ENCODE assay signal across 1 cellular context in the genomic region with DNA sequence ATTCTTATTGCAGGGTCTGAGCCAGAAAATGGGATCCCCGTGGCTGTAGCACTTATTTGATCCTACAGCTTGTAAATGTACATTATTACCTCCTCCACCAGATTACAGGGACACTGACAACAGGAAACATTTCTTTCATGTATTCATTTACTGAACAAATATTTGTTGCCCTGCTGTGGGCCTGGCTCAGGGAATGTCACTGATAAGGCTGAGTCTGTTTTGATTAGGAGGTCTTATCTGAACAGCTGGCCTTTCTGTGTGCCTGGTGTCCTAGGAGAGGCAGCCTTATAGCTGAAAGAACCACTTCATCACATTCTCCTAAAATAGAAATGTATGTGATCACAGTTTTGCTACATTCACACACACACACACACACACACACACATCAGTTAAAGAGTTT.
TF ChIP-seq lines count a peak whose summit lies in the region.

No MANE protein-coding gene starts in this region.

TF ChIP-seq in HepG2, 621 proteins besides CTCF, POLR2A, EP300 and RAD21 (continued from another document and continues in another):
- TF ChIP-seq HNF4G (IDR thresholded peaks at IDR 0.05; ENCODE audit: borderline replicate concordance, low read depth, low read length), result no peak
- TF ChIP-seq HNF4G (CRISPR knock-in tag; IDR thresholded peaks at IDR 0.05; ENCODE audit: borderline replicate concordance, low read depth), result no peak
- TF ChIP-seq ZNF891 (CRISPR knock-in tag; IDR thresholded peaks at IDR 0.05), result no peak
- TF ChIP-seq ZBTB1 (CRISPR knock-in tag; IDR thresholded peaks at IDR 0.05; ENCODE audit: borderline replicate concordance), result no peak
- TF ChIP-seq, protein P1, sequence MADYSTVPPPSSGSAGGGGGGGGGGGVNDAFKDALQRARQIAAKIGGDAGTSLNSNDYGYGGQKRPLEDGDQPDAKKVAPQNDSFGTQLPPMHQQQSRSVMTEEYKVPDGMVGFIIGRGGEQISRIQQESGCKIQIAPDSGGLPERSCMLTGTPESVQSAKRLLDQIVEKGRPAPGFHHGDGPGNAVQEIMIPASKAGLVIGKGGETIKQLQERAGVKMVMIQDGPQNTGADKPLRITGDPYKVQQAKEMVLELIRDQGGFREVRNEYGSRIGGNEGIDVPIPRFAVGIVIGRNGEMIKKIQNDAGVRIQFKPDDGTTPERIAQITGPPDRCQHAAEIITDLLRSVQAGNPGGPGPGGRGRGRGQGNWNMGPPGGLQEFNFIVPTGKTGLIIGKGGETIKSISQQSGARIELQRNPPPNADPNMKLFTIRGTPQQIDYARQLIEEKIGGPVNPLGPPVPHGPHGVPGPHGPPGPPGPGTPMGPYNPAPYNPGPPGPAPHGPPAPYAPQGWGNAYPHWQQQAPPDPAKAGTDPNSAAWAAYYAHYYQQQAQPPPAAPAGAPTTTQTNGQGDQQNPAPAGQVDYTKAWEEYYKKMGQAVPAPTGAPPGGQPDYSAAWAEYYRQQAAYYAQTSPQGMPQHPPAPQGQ (CRISPR knock-in tag; IDR thresholded peaks at IDR 0.05; ENCODE audit: borderline replicate concordance), result no peak
- TF ChIP-seq, protein P2, sequence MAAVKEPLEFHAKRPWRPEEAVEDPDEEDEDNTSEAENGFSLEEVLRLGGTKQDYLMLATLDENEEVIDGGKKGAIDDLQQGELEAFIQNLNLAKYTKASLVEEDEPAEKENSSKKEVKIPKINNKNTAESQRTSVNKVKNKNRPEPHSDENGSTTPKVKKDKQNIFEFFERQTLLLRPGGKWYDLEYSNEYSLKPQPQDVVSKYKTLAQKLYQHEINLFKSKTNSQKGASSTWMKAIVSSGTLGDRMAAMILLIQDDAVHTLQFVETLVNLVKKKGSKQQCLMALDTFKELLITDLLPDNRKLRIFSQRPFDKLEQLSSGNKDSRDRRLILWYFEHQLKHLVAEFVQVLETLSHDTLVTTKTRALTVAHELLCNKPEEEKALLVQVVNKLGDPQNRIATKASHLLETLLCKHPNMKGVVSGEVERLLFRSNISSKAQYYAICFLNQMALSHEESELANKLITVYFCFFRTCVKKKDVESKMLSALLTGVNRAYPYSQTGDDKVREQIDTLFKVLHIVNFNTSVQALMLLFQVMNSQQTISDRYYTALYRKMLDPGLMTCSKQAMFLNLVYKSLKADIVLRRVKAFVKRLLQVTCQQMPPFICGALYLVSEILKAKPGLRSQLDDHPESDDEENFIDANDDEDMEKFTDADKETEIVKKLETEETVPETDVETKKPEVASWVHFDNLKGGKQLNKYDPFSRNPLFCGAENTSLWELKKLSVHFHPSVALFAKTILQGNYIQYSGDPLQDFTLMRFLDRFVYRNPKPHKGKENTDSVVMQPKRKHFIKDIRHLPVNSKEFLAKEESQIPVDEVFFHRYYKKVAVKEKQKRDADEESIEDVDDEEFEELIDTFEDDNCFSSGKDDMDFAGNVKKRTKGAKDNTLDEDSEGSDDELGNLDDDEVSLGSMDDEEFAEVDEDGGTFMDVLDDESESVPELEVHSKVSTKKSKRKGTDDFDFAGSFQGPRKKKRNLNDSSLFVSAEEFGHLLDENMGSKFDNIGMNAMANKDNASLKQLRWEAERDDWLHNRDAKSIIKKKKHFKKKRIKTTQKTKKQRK (IDR thresholded peaks at IDR 0.05; ENCODE audit: low read length), result no peak
- TF ChIP-seq MYC (CRISPR knock-in tag; IDR thresholded peaks at IDR 0.05; ENCODE audit: borderline replicate concordance), result no peak
- TF ChIP-seq SNAI1 (CRISPR knock-in tag; IDR thresholded peaks at IDR 0.05; ENCODE audit: borderline replicate concordance), result no peak
- peak; percentile 64; the same call in 1 of the 2 replicates for TF ChIP-seq MIER3 (CRISPR knock-in tag; IDR thresholded peaks at IDR 0.05; ENCODE audit: borderline replicate concordance)
- no peak for TF ChIP-seq AGO2 (optimal IDR thresholded peaks at IDR 0.05; ENCODE audit: low read depth, low read length)
- no peak for TF ChIP-seq ZNF263 (CRISPR knock-in tag; IDR thresholded peaks at IDR 0.05)
- TF ChIP-seq ZNF17 (CRISPR knock-in tag; IDR thresholded peaks at IDR 0.05), result no peak
- TF ChIP-seq RFXANK (CRISPR knock-in tag; IDR thresholded peaks at IDR 0.05), result no peak
- no peak for TF ChIP-seq RORA (CRISPR knock-in tag; IDR thresholded peaks at IDR 0.05)
- TF ChIP-seq, protein P3, sequence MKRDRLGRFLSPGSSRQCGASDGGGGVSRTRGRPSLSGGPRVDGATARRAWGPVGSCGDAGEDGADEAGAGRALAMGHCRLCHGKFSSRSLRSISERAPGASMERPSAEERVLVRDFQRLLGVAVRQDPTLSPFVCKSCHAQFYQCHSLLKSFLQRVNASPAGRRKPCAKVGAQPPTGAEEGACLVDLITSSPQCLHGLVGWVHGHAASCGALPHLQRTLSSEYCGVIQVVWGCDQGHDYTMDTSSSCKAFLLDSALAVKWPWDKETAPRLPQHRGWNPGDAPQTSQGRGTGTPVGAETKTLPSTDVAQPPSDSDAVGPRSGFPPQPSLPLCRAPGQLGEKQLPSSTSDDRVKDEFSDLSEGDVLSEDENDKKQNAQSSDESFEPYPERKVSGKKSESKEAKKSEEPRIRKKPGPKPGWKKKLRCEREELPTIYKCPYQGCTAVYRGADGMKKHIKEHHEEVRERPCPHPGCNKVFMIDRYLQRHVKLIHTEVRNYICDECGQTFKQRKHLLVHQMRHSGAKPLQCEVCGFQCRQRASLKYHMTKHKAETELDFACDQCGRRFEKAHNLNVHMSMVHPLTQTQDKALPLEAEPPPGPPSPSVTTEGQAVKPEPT (CRISPR knock-in tag; IDR thresholded peaks at IDR 0.05; ENCODE audit: low read depth), result no peak
- no peak for TF ChIP-seq BRCA1 (CRISPR knock-in tag; IDR thresholded peaks at IDR 0.05)
- no peak for TF ChIP-seq HNRNPK (IDR thresholded peaks at IDR 0.05; ENCODE audit: low read depth, low read length, poor library complexity, severe bottlenecking)
- TF ChIP-seq CENPX (CRISPR knock-in tag; IDR thresholded peaks at IDR 0.05), result no peak
- no peak for TF ChIP-seq ZNF329 (CRISPR knock-in tag; IDR thresholded peaks at IDR 0.05; ENCODE audit: low read depth)
- no peak for TF ChIP-seq ZNF441 (CRISPR knock-in tag; IDR thresholded peaks at IDR 0.05; ENCODE audit: borderline replicate concordance)
- TF ChIP-seq PHF20 (CRISPR knock-in tag; IDR thresholded peaks at IDR 0.05), result no peak
- no peak for TF ChIP-seq JARID2 (CRISPR knock-in tag; IDR thresholded peaks at IDR 0.05; ENCODE audit: insufficient replicate concordance)
- TF ChIP-seq, protein P4, sequence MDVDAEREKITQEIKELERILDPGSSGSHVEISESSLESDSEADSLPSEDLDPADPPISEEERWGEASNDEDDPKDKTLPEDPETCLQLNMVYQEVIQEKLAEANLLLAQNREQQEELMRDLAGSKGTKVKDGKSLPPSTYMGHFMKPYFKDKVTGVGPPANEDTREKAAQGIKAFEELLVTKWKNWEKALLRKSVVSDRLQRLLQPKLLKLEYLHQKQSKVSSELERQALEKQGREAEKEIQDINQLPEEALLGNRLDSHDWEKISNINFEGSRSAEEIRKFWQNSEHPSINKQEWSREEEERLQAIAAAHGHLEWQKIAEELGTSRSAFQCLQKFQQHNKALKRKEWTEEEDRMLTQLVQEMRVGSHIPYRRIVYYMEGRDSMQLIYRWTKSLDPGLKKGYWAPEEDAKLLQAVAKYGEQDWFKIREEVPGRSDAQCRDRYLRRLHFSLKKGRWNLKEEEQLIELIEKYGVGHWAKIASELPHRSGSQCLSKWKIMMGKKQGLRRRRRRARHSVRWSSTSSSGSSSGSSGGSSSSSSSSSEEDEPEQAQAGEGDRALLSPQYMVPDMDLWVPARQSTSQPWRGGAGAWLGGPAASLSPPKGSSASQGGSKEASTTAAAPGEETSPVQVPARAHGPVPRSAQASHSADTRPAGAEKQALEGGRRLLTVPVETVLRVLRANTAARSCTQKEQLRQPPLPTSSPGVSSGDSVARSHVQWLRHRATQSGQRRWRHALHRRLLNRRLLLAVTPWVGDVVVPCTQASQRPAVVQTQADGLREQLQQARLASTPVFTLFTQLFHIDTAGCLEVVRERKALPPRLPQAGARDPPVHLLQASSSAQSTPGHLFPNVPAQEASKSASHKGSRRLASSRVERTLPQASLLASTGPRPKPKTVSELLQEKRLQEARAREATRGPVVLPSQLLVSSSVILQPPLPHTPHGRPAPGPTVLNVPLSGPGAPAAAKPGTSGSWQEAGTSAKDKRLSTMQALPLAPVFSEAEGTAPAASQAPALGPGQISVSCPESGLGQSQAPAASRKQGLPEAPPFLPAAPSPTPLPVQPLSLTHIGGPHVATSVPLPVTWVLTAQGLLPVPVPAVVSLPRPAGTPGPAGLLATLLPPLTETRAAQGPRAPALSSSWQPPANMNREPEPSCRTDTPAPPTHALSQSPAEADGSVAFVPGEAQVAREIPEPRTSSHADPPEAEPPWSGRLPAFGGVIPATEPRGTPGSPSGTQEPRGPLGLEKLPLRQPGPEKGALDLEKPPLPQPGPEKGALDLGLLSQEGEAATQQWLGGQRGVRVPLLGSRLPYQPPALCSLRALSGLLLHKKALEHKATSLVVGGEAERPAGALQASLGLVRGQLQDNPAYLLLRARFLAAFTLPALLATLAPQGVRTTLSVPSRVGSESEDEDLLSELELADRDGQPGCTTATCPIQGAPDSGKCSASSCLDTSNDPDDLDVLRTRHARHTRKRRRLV (CRISPR knock-in tag; IDR thresholded peaks at IDR 0.05), result no peak
- TF ChIP-seq, protein P5, sequence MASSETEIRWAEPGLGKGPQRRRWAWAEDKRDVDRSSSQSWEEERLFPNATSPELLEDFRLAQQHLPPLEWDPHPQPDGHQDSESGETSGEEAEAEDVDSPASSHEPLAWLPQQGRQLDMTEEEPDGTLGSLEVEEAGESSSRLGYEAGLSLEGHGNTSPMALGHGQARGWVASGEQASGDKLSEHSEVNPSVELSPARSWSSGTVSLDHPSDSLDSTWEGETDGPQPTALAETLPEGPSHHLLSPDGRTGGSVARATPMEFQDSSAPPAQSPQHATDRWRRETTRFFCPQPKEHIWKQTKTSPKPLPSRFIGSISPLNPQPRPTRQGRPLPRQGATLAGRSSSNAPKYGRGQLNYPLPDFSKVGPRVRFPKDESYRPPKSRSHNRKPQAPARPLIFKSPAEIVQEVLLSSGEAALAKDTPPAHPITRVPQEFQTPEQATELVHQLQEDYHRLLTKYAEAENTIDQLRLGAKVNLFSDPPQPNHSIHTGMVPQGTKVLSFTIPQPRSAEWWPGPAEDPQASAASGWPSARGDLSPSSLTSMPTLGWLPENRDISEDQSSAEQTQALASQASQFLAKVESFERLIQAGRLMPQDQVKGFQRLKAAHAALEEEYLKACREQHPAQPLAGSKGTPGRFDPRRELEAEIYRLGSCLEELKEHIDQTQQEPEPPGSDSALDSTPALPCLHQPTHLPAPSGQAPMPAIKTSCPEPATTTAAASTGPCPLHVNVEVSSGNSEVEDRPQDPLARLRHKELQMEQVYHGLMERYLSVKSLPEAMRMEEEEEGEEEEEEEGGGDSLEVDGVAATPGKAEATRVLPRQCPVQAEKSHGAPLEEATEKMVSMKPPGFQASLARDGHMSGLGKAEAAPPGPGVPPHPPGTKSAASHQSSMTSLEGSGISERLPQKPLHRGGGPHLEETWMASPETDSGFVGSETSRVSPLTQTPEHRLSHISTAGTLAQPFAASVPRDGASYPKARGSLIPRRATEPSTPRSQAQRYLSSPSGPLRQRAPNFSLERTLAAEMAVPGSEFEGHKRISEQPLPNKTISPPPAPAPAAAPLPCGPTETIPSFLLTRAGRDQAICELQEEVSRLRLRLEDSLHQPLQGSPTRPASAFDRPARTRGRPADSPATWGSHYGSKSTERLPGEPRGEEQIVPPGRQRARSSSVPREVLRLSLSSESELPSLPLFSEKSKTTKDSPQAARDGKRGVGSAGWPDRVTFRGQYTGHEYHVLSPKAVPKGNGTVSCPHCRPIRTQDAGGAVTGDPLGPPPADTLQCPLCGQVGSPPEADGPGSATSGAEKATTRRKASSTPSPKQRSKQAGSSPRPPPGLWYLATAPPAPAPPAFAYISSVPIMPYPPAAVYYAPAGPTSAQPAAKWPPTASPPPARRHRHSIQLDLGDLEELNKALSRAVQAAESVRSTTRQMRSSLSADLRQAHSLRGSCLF (CRISPR knock-in tag; IDR thresholded peaks at IDR 0.05; ENCODE audit: borderline replicate concordance), result no peak
- no peak for TF ChIP-seq ZFP36L1 (CRISPR knock-in tag; IDR thresholded peaks at IDR 0.05)
- TF ChIP-seq, protein P6, sequence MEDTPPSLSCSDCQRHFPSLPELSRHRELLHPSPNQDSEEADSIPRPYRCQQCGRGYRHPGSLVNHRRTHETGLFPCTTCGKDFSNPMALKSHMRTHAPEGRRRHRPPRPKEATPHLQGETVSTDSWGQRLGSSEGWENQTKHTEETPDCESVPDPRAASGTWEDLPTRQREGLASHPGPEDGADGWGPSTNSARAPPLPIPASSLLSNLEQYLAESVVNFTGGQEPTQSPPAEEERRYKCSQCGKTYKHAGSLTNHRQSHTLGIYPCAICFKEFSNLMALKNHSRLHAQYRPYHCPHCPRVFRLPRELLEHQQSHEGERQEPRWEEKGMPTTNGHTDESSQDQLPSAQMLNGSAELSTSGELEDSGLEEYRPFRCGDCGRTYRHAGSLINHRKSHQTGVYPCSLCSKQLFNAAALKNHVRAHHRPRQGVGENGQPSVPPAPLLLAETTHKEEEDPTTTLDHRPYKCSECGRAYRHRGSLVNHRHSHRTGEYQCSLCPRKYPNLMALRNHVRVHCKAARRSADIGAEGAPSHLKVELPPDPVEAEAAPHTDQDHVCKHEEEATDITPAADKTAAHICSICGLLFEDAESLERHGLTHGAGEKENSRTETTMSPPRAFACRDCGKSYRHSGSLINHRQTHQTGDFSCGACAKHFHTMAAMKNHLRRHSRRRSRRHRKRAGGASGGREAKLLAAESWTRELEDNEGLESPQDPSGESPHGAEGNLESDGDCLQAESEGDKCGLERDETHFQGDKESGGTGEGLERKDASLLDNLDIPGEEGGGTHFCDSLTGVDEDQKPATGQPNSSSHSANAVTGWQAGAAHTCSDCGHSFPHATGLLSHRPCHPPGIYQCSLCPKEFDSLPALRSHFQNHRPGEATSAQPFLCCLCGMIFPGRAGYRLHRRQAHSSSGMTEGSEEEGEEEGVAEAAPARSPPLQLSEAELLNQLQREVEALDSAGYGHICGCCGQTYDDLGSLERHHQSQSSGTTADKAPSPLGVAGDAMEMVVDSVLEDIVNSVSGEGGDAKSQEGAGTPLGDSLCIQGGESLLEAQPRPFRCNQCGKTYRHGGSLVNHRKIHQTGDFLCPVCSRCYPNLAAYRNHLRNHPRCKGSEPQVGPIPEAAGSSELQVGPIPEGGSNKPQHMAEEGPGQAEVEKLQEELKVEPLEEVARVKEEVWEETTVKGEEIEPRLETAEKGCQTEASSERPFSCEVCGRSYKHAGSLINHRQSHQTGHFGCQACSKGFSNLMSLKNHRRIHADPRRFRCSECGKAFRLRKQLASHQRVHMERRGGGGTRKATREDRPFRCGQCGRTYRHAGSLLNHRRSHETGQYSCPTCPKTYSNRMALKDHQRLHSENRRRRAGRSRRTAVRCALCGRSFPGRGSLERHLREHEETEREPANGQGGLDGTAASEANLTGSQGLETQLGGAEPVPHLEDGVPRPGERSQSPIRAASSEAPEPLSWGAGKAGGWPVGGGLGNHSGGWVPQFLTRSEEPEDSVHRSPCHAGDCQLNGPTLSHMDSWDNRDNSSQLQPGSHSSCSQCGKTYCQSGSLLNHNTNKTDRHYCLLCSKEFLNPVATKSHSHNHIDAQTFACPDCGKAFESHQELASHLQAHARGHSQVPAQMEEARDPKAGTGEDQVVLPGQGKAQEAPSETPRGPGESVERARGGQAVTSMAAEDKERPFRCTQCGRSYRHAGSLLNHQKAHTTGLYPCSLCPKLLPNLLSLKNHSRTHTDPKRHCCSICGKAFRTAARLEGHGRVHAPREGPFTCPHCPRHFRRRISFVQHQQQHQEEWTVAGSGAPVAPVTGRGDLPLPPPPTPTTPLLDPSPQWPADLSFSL (CRISPR knock-in tag; IDR thresholded peaks at IDR 0.05), result 0 out of 2 replicates have a peak, but pooled peaks have one; percentile 31
- no peak for TF ChIP-seq ZNF337 (CRISPR knock-in tag; IDR thresholded peaks at IDR 0.05; ENCODE audit: borderline replicate concordance, low read depth)
- peak; percentile 91 for TF ChIP-seq FOXO1 (CRISPR knock-in tag; IDR thresholded peaks at IDR 0.05)
